11 cellular contexts compared by ENCODE assay signal in the genomic region with DNA sequence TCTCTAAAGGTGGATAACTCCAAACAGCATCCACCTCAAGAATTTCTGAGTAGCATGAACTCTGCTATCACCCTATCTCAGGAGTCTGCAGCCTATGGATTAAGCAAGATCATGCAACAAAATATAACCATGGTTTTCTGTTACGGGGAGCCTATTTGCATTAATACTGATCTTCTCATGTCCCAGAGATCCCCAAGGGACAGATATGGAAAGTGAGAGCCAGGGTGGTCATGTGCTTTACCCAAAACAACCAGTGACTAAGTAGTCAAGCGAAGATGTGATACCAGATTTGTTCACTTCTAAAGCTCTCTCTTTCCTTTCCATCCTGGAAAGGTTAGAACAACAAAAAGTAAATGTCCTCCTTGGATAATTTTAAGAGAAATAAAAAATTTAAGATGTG.
"Had no signal": no experiment of that assay in that cellular context is flagged by ENCODE, and none has a peak within 500 bp of the region (broad histone marks: within the 10 kb centered on the region; RNA-seq: fewer than 3 reads in every experiment).

No MANE protein-coding gene starts in this region.

- ATAC-seq: esophagus mucosa; left cardiac atrium; lower lobe of right lung; stimulated activated naive CD8-positive, alpha-beta T cell treated with anti-CD3 and anti-CD28 coated beads, Interleukin-15, Interleukin-2, amounts not matched to agents 100 U/mL and 50 U/mL, for 24 hours; upper lobe of right lung had no signal

- DNase-seq: activated CD4-positive, alpha-beta T cell treated with anti-CD3 and anti-CD28 coated beads for 48 hours; activated naive CD4-positive, alpha-beta T cell; left cardiac atrium; lower lobe of right lung; midbrain; ovary; stimulated activated CD4-positive, alpha-beta T cell treated with anti-CD3 and anti-CD28 coated beads, Interleukin-2, amount 100 ng/mL, for 48 hours; stimulated activated CD8-positive, alpha-beta memory T cell treated with anti-CD3 and anti-CD28 coated beads, Interleukin-4, amount 100 ng/mL, for 48 hours; stimulated activated naive CD8-positive, alpha-beta T cell treated with anti-CD3 and anti-CD28 coated beads, Interleukin-15, Interleukin-2, amounts not matched to agents 100 U/mL and 50 U/mL, for 24 hours; upper lobe of right lung had no signal
